In genomic region chr12:112046003-112046402, GRCh38 we compare ENCODE assay signal across 1 cellular context.
TF ChIP-seq lines count a peak whose summit lies in the region.

No MANE protein-coding gene starts in this region.

TF ChIP-seq in IMR-90, 13 proteins besides CTCF, POLR2A, EP300 and RAD21:
- TF ChIP-seq CEBPB (IDR thresholded peaks at IDR 0.05; ENCODE audit: low read depth, low read length) (no peak), RFX5 (IDR thresholded peaks at IDR 0.05; ENCODE audit: low read depth, low read length) (no peak), NFE2L2 (IDR thresholded peaks at IDR 0.05; ENCODE audit: low read depth, low read length) (no peak), RCOR1 (IDR thresholded peaks at IDR 0.05; ENCODE audit: insufficient replicate concordance, low read length) (no peak), BHLHE40 (IDR thresholded peaks at IDR 0.05; ENCODE audit: low read depth, low read length) (no peak), FOS (IDR thresholded peaks at IDR 0.05; ENCODE audit: low read depth, low read length) (no peak), ELK1 (IDR thresholded peaks at IDR 0.05; ENCODE audit: borderline replicate concordance, low read depth, low read length) (no peak), MXI1 (IDR thresholded peaks at IDR 0.05; ENCODE audit: borderline replicate concordance, low read depth, low read length) (no peak), USF2 (IDR thresholded peaks at IDR 0.05; ENCODE audit: low read depth, low read length) (no peak), CHD1 (IDR thresholded peaks at IDR 0.05; ENCODE audit: low read depth, low read length) (no peak), MAZ (IDR thresholded peaks at IDR 0.05; ENCODE audit: borderline replicate concordance, low read depth, low read length) (no peak), MAFK (IDR thresholded peaks at IDR 0.05; ENCODE audit: low read depth, low read length) (no peak), SMC3 (IDR thresholded peaks at IDR 0.05; ENCODE audit: low read depth, low read length) (no peak)
